Comparison of ENCODE assay signal across 8 cellular contexts in the genomic region with DNA sequence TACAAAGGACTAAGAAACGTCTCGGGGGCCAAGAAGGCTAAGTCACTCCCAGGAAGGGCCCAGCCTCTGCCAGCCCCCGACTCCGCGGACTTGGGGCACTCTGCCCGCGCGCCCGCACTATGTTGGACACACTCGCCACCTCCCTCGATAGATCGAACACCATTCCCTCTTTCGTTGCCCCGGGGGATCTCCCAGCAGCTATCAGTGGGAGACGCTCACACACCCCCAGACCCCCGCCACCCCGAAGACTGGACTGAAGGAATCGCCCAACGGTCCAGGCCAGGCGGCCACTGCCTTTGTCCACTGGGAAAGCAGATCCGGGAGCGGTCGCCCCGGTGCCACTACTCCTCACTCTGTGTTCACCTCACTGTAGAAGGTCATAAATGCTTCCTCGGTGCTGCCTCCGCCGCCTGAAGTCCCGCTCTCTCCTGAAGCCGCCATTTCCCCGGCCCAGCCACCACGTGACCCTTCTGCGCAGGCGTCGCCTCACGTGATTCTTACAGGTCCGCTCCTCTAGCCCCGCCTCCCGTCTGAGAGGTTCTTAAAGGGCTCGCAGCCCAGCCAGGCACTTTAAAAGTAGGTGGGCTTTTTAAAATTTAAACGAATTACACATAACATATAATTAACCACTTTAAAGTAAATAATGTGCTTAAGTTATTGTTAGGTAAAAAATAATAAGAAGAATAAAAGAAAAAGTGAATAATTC. TPM values are rescaled to one million over a fixed set of nuclear protein-coding genes. Genes with fewer than 3 reads are reported as not detected.
DNase-seq lines count a peak whose midpoint lies in the region; ATAC-seq, FAIRE-seq and TF ChIP-seq lines count a peak whose summit lies in the region.

Gene DNAJC8 (minus strand): TSS at position 472 of the 706 bp plus-strand sequence. CDS start 31 bp downstream, at position 441.

- ATAC-seq in GM21528 (IDR thresholded peaks at IDR 0.05; ENCODE audit: low FRiP score, unreplicated experiment), result peak; percentile 49
- peak; percentile 76 for ATAC-seq in esophagus mucosa

- peaks cover 58% of the 10 kb centered on the region for H3K79me2 ChIP-seq in KMS-11 (ENCODE audit: insufficient read depth, low read depth)

- peak within 1 kb of the TSS; percentile 98 for H3K4me2 ChIP-seq in KMS-11

- H3K36me3 ChIP-seq in KMS-11 (ENCODE audit: insufficient read depth), result peaks cover 8% of the 10 kb centered on the region; the same call in 1 of the 2 replicates
- peaks cover 10% of the 10 kb centered on the region for H3K36me3 ChIP-seq in muscle layer of colon (ENCODE audit: insufficient read depth, low read length)

- H3K9me3 ChIP-seq in muscle layer of colon (ENCODE audit: low read length), result no peaks in the 10 kb centered on the region

- H3K9ac ChIP-seq in KMS-11, result peak within 1 kb of the TSS; percentile 85
- H3K9ac ChIP-seq in muscle layer of colon (ENCODE audit: low read length), result peak within 1 kb of the TSS; percentile 96

- H3K27ac ChIP-seq in KMS-11, result peak within 1 kb of the TSS; percentile 47; the same call in 1 of the 2 replicates
- H3K27ac ChIP-seq in muscle layer of colon (ENCODE audit: low read depth, low read length), result peak within 1 kb of the TSS; percentile 73

- peak; percentile 88 for DNase-seq in COLO829 (ENCODE audit: low spot score)
- peak; percentile 73 for DNase-seq in RCC 7860 (ENCODE audit: low spot score)
- peak; percentile 96 for DNase-seq in activated T-cell treated with anti-CD3 and anti-CD28 coated beads, Interleukin-2, amount 50 U/mL, for 48 hours
- peak; percentile 86 to 93 for DNase-seq in stimulated activated CD8-positive, alpha-beta memory T cell treated with anti-CD3 and anti-CD28 coated beads, Interleukin-7, amount 100 ng/mL, for 1 hour (ENCODE audit: low read depth in 2 of 2)

- FAIRE-seq in RCC 7860 (lab: Jason Lieb, UNC), result peak; percentile 77

- H3K27me3 ChIP-seq in KMS-11 (ENCODE audit: insufficient read depth, low read depth) (no peaks in the 10 kb centered on the region), muscle layer of colon (ENCODE audit: control insufficient read depth in 1 of 2, insufficient read depth in 2 of 2, low read length in 2 of 2) (no peaks in the 10 kb centered on the region)

- no peaks in the 10 kb centered on the region for H4K20me1 ChIP-seq in KMS-11 (ENCODE audit: insufficient read depth)

- TF ChIP-seq CTCF in KMS-11 (conservative IDR thresholded peaks at IDR 0.05; ENCODE audit: low read depth, low read length), result no peak

- peaks cover 23% of the 10 kb centered on the region for H3K4me1 ChIP-seq in KMS-11 (ENCODE audit: low read depth, poor library complexity, severe bottlenecking)
- H3K4me1 ChIP-seq in muscle layer of colon (ENCODE audit: insufficient read depth, low read length), result peaks cover 22% of the 10 kb centered on the region

- H2AFZ ChIP-seq in KMS-11 (ENCODE audit: low read depth), result peak within 1 kb of the TSS; percentile 87

- peak within 1 kb of the TSS; percentile 78 for H3K4me3 ChIP-seq in KMS-11 (IDR thresholded peaks at IDR 0.05; ENCODE audit: insufficient read depth, low read depth, low read length)
- H3K4me3 ChIP-seq in muscle layer of colon (ENCODE audit: low read depth in 1 of 2, low read length in 2 of 2), result peak within 1 kb of the TSS; percentile 86 to 95

RNA-seq across cellular contexts. Expression of gene DNAJC8, which starts in this region (rescaled TPM):
- total RNA-seq in esophagus mucosa, result 45.8 TPM

Comparison
In these comparisons a context has a peak if more than half of its experiments do, and no peak if none do; other contexts are left out.
1. Peak in every context shown above with its lines: DNase-seq, ATAC-seq, H3K4me3 ChIP-seq and H3K27ac ChIP-seq.